Comparison of ENCODE assay signal across 26 cellular contexts in the genomic region with DNA sequence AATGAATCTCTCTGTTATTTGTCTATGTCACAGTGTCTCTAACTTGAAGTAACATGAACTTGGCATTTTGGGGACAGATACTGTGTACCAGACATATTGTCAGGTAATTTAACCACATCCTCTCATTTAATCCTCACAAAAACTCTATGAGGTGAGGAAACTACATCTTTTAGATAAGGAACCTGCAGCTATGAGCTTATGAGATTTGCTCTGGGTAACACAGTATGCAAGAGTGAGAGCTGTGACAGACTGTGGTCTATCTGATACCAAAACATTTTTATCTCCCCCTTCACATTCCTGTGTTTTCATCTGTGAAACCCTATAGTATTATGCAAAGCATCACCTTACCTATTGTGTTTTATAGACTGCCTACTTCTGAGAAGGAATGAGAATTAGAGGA. TPM values are rescaled to one million over a fixed set of nuclear protein-coding genes. Genes with fewer than 3 reads are reported as not detected.
A peak's percentile ranks its signal among the peaks of the same experiment; 100 is the strongest.
DNase-seq lines count a peak whose midpoint lies in the region; ATAC-seq, FAIRE-seq and TF ChIP-seq lines count a peak whose summit lies in the region.
"Had no signal": no experiment of that assay in that cellular context is flagged by ENCODE, and none has a peak within 500 bp of the region (broad histone marks: within the 10 kb centered on the region; RNA-seq: fewer than 3 reads in every experiment).

No MANE protein-coding gene starts in this region.

- H3K27ac Mint-ChIP-seq in activated CD4-positive, alpha-beta T cell treated with anti-CD3 and anti-CD28 coated beads for 36 hours = no peak overlapping the region
- H3K27ac Mint-ChIP-seq in T-cell = peak overlapping the region; percentile 25 to 59
- H3K27ac Mint-ChIP-seq in mesothelial cell of epicardium = peak overlapping the region; percentile 41
- H3K27ac Mint-ChIP-seq: T-helper 2 cell treated with Interferon-gamma antibody and Interleukin-4, amounts not matched to agents 5 μg/mL and 100 μg/mL, for 36 hours had no signal

- H3K36me3 Mint-ChIP-seq in activated CD4-positive, alpha-beta T cell treated with anti-CD3 and anti-CD28 coated beads for 36 hours (ENCODE audit: low read depth) = no peaks in the 10 kb centered on the region
- no peaks in the 10 kb centered on the region for H3K36me3 Mint-ChIP-seq in T-cell
- H3K36me3 Mint-ChIP-seq in mesothelial cell of epicardium = peaks cover 4% of the 10 kb centered on the region
- H3K36me3 Mint-ChIP-seq: activated naive CD8-positive, alpha-beta T cell treated with anti-CD3 and anti-CD28 coated beads for 36 hours had no signal

- POLR2A ChIA-PET in activated CD4-positive, alpha-beta T cell treated with anti-CD3 and anti-CD28 coated beads for 36 hours (lab: Charles Lee) = no interaction called here
- POLR2A ChIA-PET in T-cell (lab: Charles Lee) = interaction anchor here in 1 of 2 donors (0.6 kb wide), 1 partner anchor 211 kb away, joined by 7 read pairs; no protein-coding TSS in a partner anchor

- no peak for DNase-seq in activated CD4-positive, alpha-beta T cell treated with anti-CD3 and anti-CD28 coated beads for 36 hours
- no peak for DNase-seq in activated CD4-positive, alpha-beta T cell treated with anti-CD3 and anti-CD28 coated beads, Interleukin-2, amount 50 U/mL, for 1 hour
- DNase-seq in T-cell (no peak), mesothelial cell of epicardium (ENCODE audit: low spot score in 2 of 2, unreplicated experiment in 2 of 2) (no peak), frontal cortex (ENCODE audit: low spot score in 2 of 2) (no peak), hepatic stellate cell (ENCODE audit: low spot score) (no peak)
- no peak for DNase-seq in activated CD4-positive, CD25-positive, alpha-beta regulatory T cell treated with anti-CD3 and anti-CD28 coated beads, Interleukin-2, amount 50 U/mL, for 72 hours
- DNase-seq: activated CD4-positive, alpha-beta T cell treated with anti-CD3 and anti-CD28 coated beads for 1 hour; activated effector memory CD4-positive, alpha-beta T cell treated with Interleukin-2 at 50 U/mL for 16 hours; activated naive CD8-positive, alpha-beta T cell treated with anti-CD3 and anti-CD28 coated beads for 36 hours; activated T-cell treated with anti-CD3 and anti-CD28 coated beads, Interleukin-2, amount 50 U/mL, for 1 hour; caudate nucleus; IMR-90; islet precursor cell; left ventricle myocardium superior; NCI-H1048; NCI-H2107; right cardiac atrium; Right ventricle myocardium superior; spleen; stimulated activated CD4-positive, alpha-beta T cell treated with anti-CD3 and anti-CD28 coated beads, Interleukin-2, amount 100 ng/mL, for 24 hours; stimulated activated naive CD8-positive, alpha-beta T cell treated with anti-CD3 and anti-CD28 coated beads, Interleukin-15, Interleukin-2, amounts not matched to agents 100 U/mL and 50 U/mL, for 24 hours had no signal

- peaks cover 45% of the 10 kb centered on the region for H3K4me1 Mint-ChIP-seq in activated CD4-positive, alpha-beta T cell treated with anti-CD3 and anti-CD28 coated beads for 36 hours
- H3K4me1 Mint-ChIP-seq in T-cell (peaks cover 21 to 36% (median 22%) of the 10 kb centered on the region in 3 donors), mesothelial cell of epicardium (peaks cover 24% of the 10 kb centered on the region)

- CTCF ChIA-PET in activated CD4-positive, alpha-beta T cell treated with anti-CD3 and anti-CD28 coated beads for 36 hours (lab: Charles Lee) = interaction anchor here (1.5 kb wide), 1 partner anchor 18 kb away, joined by 3 read pairs; no protein-coding TSS in a partner anchor
- CTCF ChIA-PET in T-cell (lab: Charles Lee) = interaction anchor here in 1 of 2 donors (0.6 kb wide), 1 partner anchor 64 kb away, joined by 3 read pairs; no protein-coding TSS in a partner anchor

- no peaks in the 10 kb centered on the region for H3K9me3 Mint-ChIP-seq in activated CD4-positive, alpha-beta T cell treated with anti-CD3 and anti-CD28 coated beads for 36 hours (ENCODE audit: low read depth)
- no peaks in the 10 kb centered on the region for H3K9me3 Mint-ChIP-seq in T-cell
- peaks cover 5% of the 10 kb centered on the region for H3K9me3 Mint-ChIP-seq in mesothelial cell of epicardium

- no peaks in the 10 kb centered on the region for H3K27me3 Mint-ChIP-seq in activated CD4-positive, alpha-beta T cell treated with anti-CD3 and anti-CD28 coated beads for 36 hours
- H3K27me3 Mint-ChIP-seq in T-cell (no peaks in the 10 kb centered on the region), mesothelial cell of epicardium (ENCODE audit: low read depth) (peaks cover 9% of the 10 kb centered on the region)
- H3K27me3 Mint-ChIP-seq: activated naive CD8-positive, alpha-beta T cell treated with anti-CD3 and anti-CD28 coated beads for 36 hours; dendritic cell treated with granulocyte-macrophage colony-stimulating factor and Interleukin-4, amounts not matched to agents 40 ng/mL and 50 ng/mL, for 4 days had no signal

- no peak for TF ChIP-seq CTCF in mesothelial cell of epicardium (IDR thresholded peaks at IDR 0.05; ENCODE audit: unreplicated experiment)

- ATAC-seq in activated CD4-positive, alpha-beta T cell treated with anti-CD3 and anti-CD28 coated beads for 36 hours = peak; percentile 43
- ATAC-seq in HG02852 (IDR thresholded peaks at IDR 0.05; ENCODE audit: unreplicated experiment) (peak; percentile 60), T-cell (replicated peaks in 1 of 4) (peak; percentile 65 to 97 (median 70))
- ATAC-seq: right cardiac atrium; stimulated activated naive CD8-positive, alpha-beta T cell treated with anti-CD3 and anti-CD28 coated beads, Interleukin-15, Interleukin-2, amounts not matched to agents 100 U/mL and 50 U/mL, for 24 hours had no signal

- intact Hi-C loops in activated CD4-positive, alpha-beta T cell treated with anti-CD3 and anti-CD28 coated beads for 36 hours (cut with DNase I, micrococcal nuclease) = loop anchor here in 1 of 2 experiments (10.0 kb wide), 2 partner anchors 752 to 1032 kb away; a partner anchor contains a TSS

- no peak for FAIRE-seq in frontal cortex (lab: Jason Lieb, UNC)
- FAIRE-seq: A204.1 had no signal

- no peak overlapping the region for H3K4me3 Mint-ChIP-seq in activated CD4-positive, alpha-beta T cell treated with anti-CD3 and anti-CD28 coated beads for 36 hours
- peak overlapping the region in 1 of 3 donors; percentile 35 for H3K4me3 Mint-ChIP-seq in T-cell
- no peak overlapping the region for H3K4me3 Mint-ChIP-seq in mesothelial cell of epicardium
- H3K4me3 Mint-ChIP-seq: activated naive CD8-positive, alpha-beta T cell treated with anti-CD3 and anti-CD28 coated beads for 36 hours; dendritic cell treated with granulocyte-macrophage colony-stimulating factor and Interleukin-4, amounts not matched to agents 40 ng/mL and 50 ng/mL, for 4 days; T-helper 2 cell treated with Interferon-gamma antibody and Interleukin-4, amounts not matched to agents 5 μg/mL and 100 μg/mL, for 36 hours had no signal

RNA-seq across cellular contexts. Expression of a gene that starts 58.4 kb away (rescaled TPM):
- total RNA-seq in activated CD4-positive, alpha-beta T cell treated with anti-CD3 and anti-CD28 coated beads for 36 hours = not detected
- total RNA-seq in T-cell = under 1 TPM in 2 of 5 donors, not detected in 3; 0.03 to 0.23 TPM
- 3.4 to 6.2 TPM (median 5.6 TPM) in 3 replicates for total RNA-seq in mesothelial cell of epicardium
- total RNA-seq in frontal cortex = 6.9 TPM
- total RNA-seq: IMR-90 had no signal
